In the genomic region with DNA sequence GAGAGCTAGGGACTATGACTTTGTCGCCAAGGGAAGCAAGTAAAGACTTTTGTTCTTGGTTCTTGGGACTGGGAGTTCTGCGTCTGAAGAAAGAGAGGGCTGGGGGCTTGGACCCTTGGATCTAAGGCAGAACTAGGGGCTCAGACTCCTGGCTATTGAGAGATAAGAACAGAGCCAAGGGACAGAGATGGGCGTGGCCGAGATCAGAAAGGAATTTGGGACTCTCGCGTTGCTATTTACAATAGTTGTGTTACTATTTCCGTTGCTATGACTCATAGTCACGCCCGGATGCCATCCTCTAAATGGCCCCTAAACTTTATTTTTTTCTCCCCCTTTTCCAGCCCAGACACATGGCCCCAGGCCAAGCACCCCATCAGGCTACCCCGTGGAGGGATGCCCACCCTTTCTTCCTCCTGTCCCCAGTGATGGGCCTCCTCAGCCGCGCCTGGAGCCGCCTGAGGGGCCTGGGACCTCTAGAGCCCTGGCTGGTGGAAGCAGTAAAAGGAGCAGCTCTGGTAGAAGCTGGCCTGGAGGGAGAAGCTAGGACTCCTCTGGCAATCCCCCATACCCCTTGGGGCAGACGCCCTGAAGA, we compare ENCODE assay signal across 1 cellular context.
TF ChIP-seq lines count a peak whose summit lies in the region.

No MANE protein-coding gene starts in this region.

TF ChIP-seq in HEK293, 187 proteins besides CTCF, POLR2A, EP300 and RAD21 (continued from another document and continues in another):
- TF ChIP-seq, protein P1, sequence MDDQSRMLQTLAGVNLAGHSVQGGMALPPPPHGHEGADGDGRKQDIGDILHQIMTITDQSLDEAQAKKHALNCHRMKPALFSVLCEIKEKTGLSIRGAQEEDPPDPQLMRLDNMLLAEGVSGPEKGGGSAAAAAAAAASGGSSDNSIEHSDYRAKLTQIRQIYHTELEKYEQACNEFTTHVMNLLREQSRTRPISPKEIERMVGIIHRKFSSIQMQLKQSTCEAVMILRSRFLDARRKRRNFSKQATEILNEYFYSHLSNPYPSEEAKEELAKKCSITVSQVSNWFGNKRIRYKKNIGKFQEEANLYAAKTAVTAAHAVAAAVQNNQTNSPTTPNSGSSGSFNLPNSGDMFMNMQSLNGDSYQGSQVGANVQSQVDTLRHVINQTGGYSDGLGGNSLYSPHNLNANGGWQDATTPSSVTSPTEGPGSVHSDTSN (CRISPR knock-in tag; IDR thresholded peaks at IDR 0.05): no peak
- TF ChIP-seq OVOL3 (tag by site-specific recombination; IDR thresholded peaks at IDR 0.05): no peak
- TF ChIP-seq ZNF776 (tag by site-specific recombination; IDR thresholded peaks at IDR 0.05; ENCODE audit: borderline replicate concordance): no peak
- TF ChIP-seq, protein P2, sequence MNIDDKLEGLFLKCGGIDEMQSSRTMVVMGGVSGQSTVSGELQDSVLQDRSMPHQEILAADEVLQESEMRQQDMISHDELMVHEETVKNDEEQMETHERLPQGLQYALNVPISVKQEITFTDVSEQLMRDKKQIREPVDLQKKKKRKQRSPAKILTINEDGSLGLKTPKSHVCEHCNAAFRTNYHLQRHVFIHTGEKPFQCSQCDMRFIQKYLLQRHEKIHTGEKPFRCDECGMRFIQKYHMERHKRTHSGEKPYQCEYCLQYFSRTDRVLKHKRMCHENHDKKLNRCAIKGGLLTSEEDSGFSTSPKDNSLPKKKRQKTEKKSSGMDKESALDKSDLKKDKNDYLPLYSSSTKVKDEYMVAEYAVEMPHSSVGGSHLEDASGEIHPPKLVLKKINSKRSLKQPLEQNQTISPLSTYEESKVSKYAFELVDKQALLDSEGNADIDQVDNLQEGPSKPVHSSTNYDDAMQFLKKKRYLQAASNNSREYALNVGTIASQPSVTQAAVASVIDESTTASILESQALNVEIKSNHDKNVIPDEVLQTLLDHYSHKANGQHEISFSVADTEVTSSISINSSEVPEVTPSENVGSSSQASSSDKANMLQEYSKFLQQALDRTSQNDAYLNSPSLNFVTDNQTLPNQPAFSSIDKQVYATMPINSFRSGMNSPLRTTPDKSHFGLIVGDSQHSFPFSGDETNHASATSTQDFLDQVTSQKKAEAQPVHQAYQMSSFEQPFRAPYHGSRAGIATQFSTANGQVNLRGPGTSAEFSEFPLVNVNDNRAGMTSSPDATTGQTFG (tag by site-specific recombination; IDR thresholded peaks at IDR 0.05; ENCODE audit: borderline replicate concordance): no peak
- no peak for TF ChIP-seq ZNF561 (tag by site-specific recombination; IDR thresholded peaks at IDR 0.05; ENCODE audit: borderline replicate concordance)
- TF ChIP-seq, protein P3, sequence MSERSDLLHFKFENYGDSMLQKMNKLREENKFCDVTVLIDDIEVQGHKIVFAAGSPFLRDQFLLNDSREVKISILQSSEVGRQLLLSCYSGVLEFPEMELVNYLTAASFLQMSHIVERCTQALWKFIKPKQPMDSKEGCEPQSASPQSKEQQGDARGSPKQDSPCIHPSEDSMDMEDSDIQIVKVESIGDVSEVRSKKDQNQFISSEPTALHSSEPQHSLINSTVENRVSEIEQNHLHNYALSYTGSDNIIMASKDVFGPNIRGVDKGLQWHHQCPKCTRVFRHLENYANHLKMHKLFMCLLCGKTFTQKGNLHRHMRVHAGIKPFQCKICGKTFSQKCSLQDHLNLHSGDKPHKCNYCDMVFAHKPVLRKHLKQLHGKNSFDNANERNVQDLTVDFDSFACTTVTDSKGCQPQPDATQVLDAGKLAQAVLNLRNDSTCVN (tag by site-specific recombination; optimal IDR thresholded peaks at IDR 0.05): no peak
- TF ChIP-seq ZNF24 (tag by site-specific recombination; IDR thresholded peaks at IDR 0.05): peak; percentile 18; the same call in 1 of the 2 replicates
- no peak for TF ChIP-seq ZNF510 (tag by site-specific recombination; IDR thresholded peaks at IDR 0.05; ENCODE audit: insufficient replicate concordance)
- no peak; the same call in 1 of the 2 replicates for TF ChIP-seq SP3 (tag by site-specific recombination; IDR thresholded peaks at IDR 0.05)
- TF ChIP-seq ZNF548 (tag by site-specific recombination; IDR thresholded peaks at IDR 0.05): no peak
- TF ChIP-seq ZNF223 (tag by site-specific recombination; IDR thresholded peaks at IDR 0.05): no peak
- TF ChIP-seq ZNF529 (tag by site-specific recombination; IDR thresholded peaks at IDR 0.05; ENCODE audit: insufficient replicate concordance): no peak
- no peak for TF ChIP-seq ZNF558 (tag by site-specific recombination; IDR thresholded peaks at IDR 0.05)
- no peak for TF ChIP-seq IKZF3 (tag by site-specific recombination; IDR thresholded peaks at IDR 0.05)
- TF ChIP-seq ZNF426 (tag by site-specific recombination; IDR thresholded peaks at IDR 0.05): no peak
- TF ChIP-seq, protein P4, sequence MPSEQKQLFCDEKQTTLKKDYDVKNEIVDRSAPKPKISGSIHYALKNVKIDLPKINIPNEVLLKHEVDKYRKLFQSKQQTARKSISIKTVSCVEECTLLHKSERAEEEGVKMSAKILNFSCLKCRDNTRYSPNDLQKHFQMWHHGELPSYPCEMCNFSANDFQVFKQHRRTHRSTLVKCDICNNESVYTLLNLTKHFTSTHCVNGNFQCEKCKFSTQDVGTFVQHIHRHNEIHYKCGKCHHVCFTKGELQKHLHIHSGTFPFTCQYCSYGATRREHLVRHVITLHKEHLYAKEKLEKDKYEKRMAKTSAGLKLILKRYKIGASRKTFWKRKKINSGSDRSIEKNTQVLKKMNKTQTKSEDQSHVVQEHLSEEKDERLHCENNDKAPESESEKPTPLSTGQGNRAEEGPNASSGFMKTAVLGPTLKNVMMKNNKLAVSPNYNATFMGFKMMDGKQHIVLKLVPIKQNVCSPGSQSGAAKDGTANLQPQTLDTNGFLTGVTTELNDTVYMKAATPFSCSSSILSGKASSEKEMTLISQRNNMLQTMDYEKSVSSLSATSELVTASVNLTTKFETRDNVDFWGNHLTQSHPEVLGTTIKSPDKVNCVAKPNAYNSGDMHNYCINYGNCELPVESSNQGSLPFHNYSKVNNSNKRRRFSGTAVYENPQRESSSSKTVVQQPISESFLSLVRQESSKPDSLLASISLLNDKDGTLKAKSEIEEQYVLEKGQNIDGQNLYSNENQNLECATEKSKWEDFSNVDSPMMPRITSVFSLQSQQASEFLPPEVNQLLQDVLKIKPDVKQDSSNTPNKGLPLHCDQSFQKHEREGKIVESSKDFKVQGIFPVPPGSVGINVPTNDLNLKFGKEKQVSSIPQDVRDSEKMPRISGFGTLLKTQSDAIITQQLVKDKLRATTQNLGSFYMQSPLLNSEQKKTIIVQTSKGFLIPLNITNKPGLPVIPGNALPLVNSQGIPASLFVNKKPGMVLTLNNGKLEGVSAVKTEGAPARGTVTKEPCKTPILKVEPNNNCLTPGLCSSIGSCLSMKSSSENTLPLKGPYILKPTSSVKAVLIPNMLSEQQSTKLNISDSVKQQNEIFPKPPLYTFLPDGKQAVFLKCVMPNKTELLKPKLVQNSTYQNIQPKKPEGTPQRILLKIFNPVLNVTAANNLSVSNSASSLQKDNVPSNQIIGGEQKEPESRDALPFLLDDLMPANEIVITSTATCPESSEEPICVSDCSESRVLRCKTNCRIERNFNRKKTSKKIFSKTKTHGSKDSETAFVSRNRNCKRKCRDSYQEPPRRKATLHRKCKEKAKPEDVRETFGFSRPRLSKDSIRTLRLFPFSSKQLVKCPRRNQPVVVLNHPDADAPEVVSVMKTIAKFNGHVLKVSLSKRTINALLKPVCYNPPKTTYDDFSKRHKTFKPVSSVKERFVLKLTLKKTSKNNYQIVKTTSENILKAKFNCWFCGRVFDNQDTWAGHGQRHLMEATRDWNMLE (tag by site-specific recombination; conservative IDR thresholded peaks at IDR 0.05; ENCODE audit: low read depth): no peak
- no peak for TF ChIP-seq ZBTB8A (tag by site-specific recombination; IDR thresholded peaks at IDR 0.05)
- TF ChIP-seq, protein P5, sequence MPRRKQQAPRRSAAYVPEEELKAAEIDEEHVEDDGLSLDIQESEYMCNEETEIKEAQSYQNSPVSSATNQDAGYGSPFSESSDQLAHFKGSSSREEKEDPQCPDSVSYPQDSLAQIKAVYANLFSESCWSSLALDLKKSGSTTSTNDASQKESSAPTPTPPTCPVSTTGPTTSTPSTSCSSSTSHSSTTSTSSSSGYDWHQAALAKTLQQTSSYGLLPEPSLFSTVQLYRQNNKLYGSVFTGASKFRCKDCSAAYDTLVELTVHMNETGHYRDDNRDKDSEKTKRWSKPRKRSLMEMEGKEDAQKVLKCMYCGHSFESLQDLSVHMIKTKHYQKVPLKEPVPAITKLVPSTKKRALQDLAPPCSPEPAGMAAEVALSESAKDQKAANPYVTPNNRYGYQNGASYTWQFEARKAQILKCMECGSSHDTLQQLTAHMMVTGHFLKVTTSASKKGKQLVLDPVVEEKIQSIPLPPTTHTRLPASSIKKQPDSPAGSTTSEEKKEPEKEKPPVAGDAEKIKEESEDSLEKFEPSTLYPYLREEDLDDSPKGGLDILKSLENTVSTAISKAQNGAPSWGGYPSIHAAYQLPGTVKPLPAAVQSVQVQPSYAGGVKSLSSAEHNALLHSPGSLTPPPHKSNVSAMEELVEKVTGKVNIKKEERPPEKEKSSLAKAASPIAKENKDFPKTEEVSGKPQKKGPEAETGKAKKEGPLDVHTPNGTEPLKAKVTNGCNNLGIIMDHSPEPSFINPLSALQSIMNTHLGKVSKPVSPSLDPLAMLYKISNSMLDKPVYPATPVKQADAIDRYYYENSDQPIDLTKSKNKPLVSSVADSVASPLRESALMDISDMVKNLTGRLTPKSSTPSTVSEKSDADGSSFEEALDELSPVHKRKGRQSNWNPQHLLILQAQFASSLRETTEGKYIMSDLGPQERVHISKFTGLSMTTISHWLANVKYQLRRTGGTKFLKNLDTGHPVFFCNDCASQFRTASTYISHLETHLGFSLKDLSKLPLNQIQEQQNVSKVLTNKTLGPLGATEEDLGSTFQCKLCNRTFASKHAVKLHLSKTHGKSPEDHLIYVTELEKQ (tag by site-specific recombination; IDR thresholded peaks at IDR 0.05; ENCODE audit: borderline replicate concordance): no peak
- TF ChIP-seq OSR2 (tag by site-specific recombination; IDR thresholded peaks at IDR 0.05): no peak
- TF ChIP-seq ZNF366 (tag by site-specific recombination; conservative IDR thresholded peaks at IDR 0.05): peak; percentile 81
- peak; percentile 67; the same call in 1 of the 2 replicates for TF ChIP-seq KLF10 (tag by site-specific recombination; IDR thresholded peaks at IDR 0.05)
- TF ChIP-seq ZNF48 (tag by site-specific recombination; IDR thresholded peaks at IDR 0.05): no peak
- TF ChIP-seq ZNF843 (tag by site-specific recombination; IDR thresholded peaks at IDR 0.05): no peak
- TF ChIP-seq, protein P6, sequence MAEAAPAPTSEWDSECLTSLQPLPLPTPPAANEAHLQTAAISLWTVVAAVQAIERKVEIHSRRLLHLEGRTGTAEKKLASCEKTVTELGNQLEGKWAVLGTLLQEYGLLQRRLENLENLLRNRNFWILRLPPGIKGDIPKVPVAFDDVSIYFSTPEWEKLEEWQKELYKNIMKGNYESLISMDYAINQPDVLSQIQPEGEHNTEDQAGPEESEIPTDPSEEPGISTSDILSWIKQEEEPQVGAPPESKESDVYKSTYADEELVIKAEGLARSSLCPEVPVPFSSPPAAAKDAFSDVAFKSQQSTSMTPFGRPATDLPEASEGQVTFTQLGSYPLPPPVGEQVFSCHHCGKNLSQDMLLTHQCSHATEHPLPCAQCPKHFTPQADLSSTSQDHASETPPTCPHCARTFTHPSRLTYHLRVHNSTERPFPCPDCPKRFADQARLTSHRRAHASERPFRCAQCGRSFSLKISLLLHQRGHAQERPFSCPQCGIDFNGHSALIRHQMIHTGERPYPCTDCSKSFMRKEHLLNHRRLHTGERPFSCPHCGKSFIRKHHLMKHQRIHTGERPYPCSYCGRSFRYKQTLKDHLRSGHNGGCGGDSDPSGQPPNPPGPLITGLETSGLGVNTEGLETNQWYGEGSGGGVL (tag by site-specific recombination; IDR thresholded peaks at IDR 0.05): peak; percentile 75
- TF ChIP-seq YY2 (tag by site-specific recombination; IDR thresholded peaks at IDR 0.05): no peak
- TF ChIP-seq ZNF324 (tag by site-specific recombination; IDR thresholded peaks at IDR 0.05): no peak
- TF ChIP-seq, protein P7, sequence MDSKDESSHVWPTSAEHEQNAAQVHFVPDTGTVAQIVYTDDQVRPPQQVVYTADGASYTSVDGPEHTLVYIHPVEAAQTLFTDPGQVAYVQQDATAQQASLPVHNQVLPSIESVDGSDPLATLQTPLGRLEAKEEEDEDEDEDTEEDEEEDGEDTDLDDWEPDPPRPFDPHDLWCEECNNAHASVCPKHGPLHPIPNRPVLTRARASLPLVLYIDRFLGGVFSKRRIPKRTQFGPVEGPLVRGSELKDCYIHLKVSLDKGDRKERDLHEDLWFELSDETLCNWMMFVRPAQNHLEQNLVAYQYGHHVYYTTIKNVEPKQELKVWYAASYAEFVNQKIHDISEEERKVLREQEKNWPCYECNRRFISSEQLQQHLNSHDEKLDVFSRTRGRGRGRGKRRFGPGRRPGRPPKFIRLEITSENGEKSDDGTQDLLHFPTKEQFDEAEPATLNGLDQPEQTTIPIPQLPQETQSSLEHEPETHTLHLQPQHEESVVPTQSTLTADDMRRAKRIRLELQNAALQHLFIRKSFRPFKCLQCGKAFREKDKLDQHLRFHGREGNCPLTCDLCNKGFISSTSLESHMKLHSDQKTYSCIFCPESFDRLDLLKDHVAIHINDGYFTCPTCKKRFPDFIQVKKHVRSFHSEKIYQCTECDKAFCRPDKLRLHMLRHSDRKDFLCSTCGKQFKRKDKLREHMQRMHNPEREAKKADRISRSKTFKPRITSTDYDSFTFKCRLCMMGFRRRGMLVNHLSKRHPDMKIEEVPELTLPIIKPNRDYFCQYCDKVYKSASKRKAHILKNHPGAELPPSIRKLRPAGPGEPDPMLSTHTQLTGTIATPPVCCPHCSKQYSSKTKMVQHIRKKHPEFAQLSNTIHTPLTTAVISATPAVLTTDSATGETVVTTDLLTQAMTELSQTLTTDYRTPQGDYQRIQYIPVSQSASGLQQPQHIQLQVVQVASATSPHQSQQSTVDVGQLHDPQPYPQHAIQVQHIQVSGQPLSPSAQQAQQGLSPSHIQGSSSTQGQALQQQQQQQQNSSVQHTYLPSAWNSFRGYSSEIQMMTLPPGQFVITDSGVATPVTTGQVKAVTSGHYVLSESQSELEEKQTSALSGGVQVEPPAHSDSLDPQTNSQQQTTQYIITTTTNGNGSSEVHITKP (tag by site-specific recombination; IDR thresholded peaks at IDR 0.05): peak; percentile 55; the same call in 1 of the 2 replicates
- no peak for TF ChIP-seq ZNF654 (tag by site-specific recombination; IDR thresholded peaks at IDR 0.05; ENCODE audit: low read depth)
- TF ChIP-seq, protein P8, sequence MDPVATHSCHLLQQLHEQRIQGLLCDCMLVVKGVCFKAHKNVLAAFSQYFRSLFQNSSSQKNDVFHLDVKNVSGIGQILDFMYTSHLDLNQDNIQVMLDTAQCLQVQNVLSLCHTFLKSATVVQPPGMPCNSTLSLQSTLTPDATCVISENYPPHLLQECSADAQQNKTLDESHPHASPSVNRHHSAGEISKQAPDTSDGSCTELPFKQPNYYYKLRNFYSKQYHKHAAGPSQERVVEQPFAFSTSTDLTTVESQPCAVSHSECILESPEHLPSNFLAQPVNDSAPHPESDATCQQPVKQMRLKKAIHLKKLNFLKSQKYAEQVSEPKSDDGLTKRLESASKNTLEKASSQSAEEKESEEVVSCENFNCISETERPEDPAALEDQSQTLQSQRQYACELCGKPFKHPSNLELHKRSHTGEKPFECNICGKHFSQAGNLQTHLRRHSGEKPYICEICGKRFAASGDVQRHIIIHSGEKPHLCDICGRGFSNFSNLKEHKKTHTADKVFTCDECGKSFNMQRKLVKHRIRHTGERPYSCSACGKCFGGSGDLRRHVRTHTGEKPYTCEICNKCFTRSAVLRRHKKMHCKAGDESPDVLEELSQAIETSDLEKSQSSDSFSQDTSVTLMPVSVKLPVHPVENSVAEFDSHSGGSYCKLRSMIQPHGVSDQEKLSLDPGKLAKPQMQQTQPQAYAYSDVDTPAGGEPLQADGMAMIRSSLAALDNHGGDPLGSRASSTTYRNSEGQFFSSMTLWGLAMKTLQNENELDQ (tag by site-specific recombination; IDR thresholded peaks at IDR 0.05; ENCODE audit: low read depth): no peak
- TF ChIP-seq ZNF112 (tag by site-specific recombination; IDR thresholded peaks at IDR 0.05): no peak
- no peak for TF ChIP-seq ZNF248 (tag by site-specific recombination; IDR thresholded peaks at IDR 0.05)
- no peak for TF ChIP-seq ZNF670 (tag by site-specific recombination; IDR thresholded peaks at IDR 0.05; ENCODE audit: low read depth)
- no peak for TF ChIP-seq TRIM28 (IDR thresholded peaks at IDR 0.05; ENCODE audit: borderline replicate concordance, low read length)
